In the genomic region with DNA sequence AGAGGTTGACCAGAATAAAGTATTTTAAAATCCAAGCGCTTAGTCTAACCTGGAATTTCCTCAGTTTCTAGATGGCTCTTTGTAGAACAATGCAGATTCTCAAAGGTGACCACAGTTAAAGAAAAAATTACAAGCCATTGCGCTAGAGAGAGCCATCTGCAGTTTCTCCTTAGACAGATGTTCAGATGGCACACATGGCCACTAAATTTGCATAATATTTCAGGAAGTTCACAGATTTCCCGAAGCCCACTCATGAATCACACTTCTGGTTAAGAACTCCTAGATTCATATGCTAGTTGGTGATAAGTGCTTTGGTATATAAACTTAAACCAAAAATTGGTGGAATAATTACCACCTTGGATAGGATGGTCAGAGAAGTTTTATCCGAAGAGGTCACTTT, we compare ENCODE assay signal across 8 cellular contexts. TPM values are rescaled to one million over a fixed set of nuclear protein-coding genes. Genes with fewer than 3 reads are reported as not detected.
DNase-seq lines count a peak whose midpoint lies in the region; ATAC-seq and TF ChIP-seq lines count a peak whose summit lies in the region.

No MANE protein-coding gene starts in this region.

- peaks cover 13% of the 10 kb centered on the region for H3K27me3 Mint-ChIP-seq in CD4-positive, CD25-positive, alpha-beta regulatory T cell
- H3K27me3 Mint-ChIP-seq in T-helper 17 cell (no peaks in the 10 kb centered on the region), glutamatergic neuron (ENCODE audit: unreplicated experiment) (peaks cover 4% of the 10 kb centered on the region)

- H3K4me3 Mint-ChIP-seq in CD4-positive, CD25-positive, alpha-beta regulatory T cell = peak overlapping the region; percentile 96 to 99 (median 96)
- peak overlapping the region; percentile 99 for H3K4me3 Mint-ChIP-seq in T-helper 17 cell
- H3K4me3 Mint-ChIP-seq in glutamatergic neuron (ENCODE audit: unreplicated experiment) = peak overlapping the region; percentile 89

- no peaks in the 10 kb centered on the region for H3K36me3 ChIP-seq in CD4-positive, CD25-positive, alpha-beta regulatory T cell (ENCODE audit: control insufficient read depth, insufficient read depth, low read length)

- peak overlapping the region; percentile 100 for H3K4me3 ChIP-seq in CD4-positive, CD25-positive, alpha-beta regulatory T cell (ENCODE audit: low read depth, low read length)
- H3K4me3 ChIP-seq in HFF-Myc (replicated peaks; ENCODE audit: low read depth, low read length) (peak overlapping the region; percentile 80), skeletal muscle cell (ENCODE audit: low read depth, low read length) (peak overlapping the region; percentile 77)

- H3K27ac ChIP-seq in CD4-positive, CD25-positive, alpha-beta regulatory T cell (ENCODE audit: insufficient read depth, low read length, poor library complexity, severe bottlenecking) = peak overlapping the region; percentile 68

- H3K27ac Mint-ChIP-seq in CD4-positive, CD25-positive, alpha-beta regulatory T cell = peak overlapping the region; percentile 95 to 98 (median 97)
- peak overlapping the region; percentile 98 for H3K27ac Mint-ChIP-seq in T-helper 17 cell
- H3K27ac Mint-ChIP-seq in glutamatergic neuron (ENCODE audit: unreplicated experiment) = peak overlapping the region; percentile 97

- TF ChIP-seq CTCF in HFF-Myc (IDR thresholded peaks at IDR 0.05; ENCODE audit: low read depth, low read length, missing control alignments) (no peak), glutamatergic neuron (IDR thresholded peaks at IDR 0.05; ENCODE audit: partially characterized antibody, unreplicated experiment) (no peak)

- H3K27me3 ChIP-seq in CD4-positive, CD25-positive, alpha-beta regulatory T cell (ENCODE audit: control insufficient read depth, insufficient read depth, low read length) = no peaks in the 10 kb centered on the region

- no peak for DNase-seq in CD4-positive, CD25-positive, alpha-beta regulatory T cell
- DNase-seq in HFF-Myc (ENCODE audit: extremely low read depth, low read depth) = no peak
- no peak for DNase-seq in T-helper 17 cell
- no peak for DNase-seq in glutamatergic neuron
- DNase-seq in skeletal muscle cell (ENCODE audit: low read depth) = no peak
- no peak for DNase-seq in mesenteric fat pad (ENCODE audit: low spot score)
- no peak for DNase-seq in dedifferentiated amniotic fluid mesenchymal stem cell (ENCODE audit: extremely low spot score)

- no peak for ATAC-seq in CD4-positive, CD25-positive, alpha-beta regulatory T cell (ENCODE audit: low read depth in 2 of 2)
- ATAC-seq in T-helper 17 cell = no peak
- ATAC-seq in HG03342 (IDR thresholded peaks at IDR 0.05; ENCODE audit: unreplicated experiment) = no peak

- peaks cover 24% of the 10 kb centered on the region for H3K4me1 ChIP-seq in CD4-positive, CD25-positive, alpha-beta regulatory T cell (ENCODE audit: control insufficient read depth, insufficient read depth, low read length, poor library complexity, severe bottlenecking)

- no peaks in the 10 kb centered on the region for H3K9me3 ChIP-seq in CD4-positive, CD25-positive, alpha-beta regulatory T cell (ENCODE audit: control insufficient read depth in 2 of 2, low read length in 2 of 2)
- H3K9me3 ChIP-seq in T-helper 17 cell (ENCODE audit: control insufficient read depth, low read length, poor library complexity, severe bottlenecking) = no peaks in the 10 kb centered on the region

- H3K4me1 Mint-ChIP-seq in CD4-positive, CD25-positive, alpha-beta regulatory T cell = peaks cover 11 to 58% (median 40%) of the 10 kb centered on the region in 4 donors
- H3K4me1 Mint-ChIP-seq in T-helper 17 cell = peaks cover 24% of the 10 kb centered on the region
- H3K4me1 Mint-ChIP-seq in glutamatergic neuron (ENCODE audit: low read depth, unreplicated experiment) = peaks cover 29% of the 10 kb centered on the region

- no peaks in the 10 kb centered on the region for H3K36me3 Mint-ChIP-seq in CD4-positive, CD25-positive, alpha-beta regulatory T cell
- peaks cover 10% of the 10 kb centered on the region for H3K36me3 Mint-ChIP-seq in T-helper 17 cell (ENCODE audit: low read depth)
- no peaks in the 10 kb centered on the region for H3K36me3 Mint-ChIP-seq in glutamatergic neuron (ENCODE audit: unreplicated experiment)

- H3K9me3 Mint-ChIP-seq in CD4-positive, CD25-positive, alpha-beta regulatory T cell = peaks cover 0 to 1% (median 0%) of the 10 kb centered on the region in 7 donors
- H3K9me3 Mint-ChIP-seq in glutamatergic neuron (ENCODE audit: unreplicated experiment) = no peaks in the 10 kb centered on the region

RNA-seq across cellular contexts. Expression of a gene that starts 0.8 kb away (rescaled TPM):
- 1.5 TPM for total RNA-seq in CD4-positive, CD25-positive, alpha-beta regulatory T cell
- 1 to 10 TPM in 2 of 4 donors, under 1 TPM in 2; 0.78 to 1.8 (median 1.3) TPM for polyA plus RNA-seq in CD4-positive, CD25-positive, alpha-beta regulatory T cell
- 1 to 10 TPM; 1.6 to 2.6 TPM for total RNA-seq in T-helper 17 cell
- total RNA-seq in glutamatergic neuron (ENCODE audit: unreplicated experiment) = 3.3 TPM
- 0.26 TPM for total RNA-seq in mesenteric fat pad

RNA-seq across cellular contexts. Expression of a gene that starts 0.8 kb away (rescaled TPM):
- total RNA-seq in CD4-positive, CD25-positive, alpha-beta regulatory T cell = 61.1 TPM
- 100 to 1,000 TPM; 127 to 204 (median 187) TPM for polyA plus RNA-seq in CD4-positive, CD25-positive, alpha-beta regulatory T cell
- 10 to 100 TPM; 61.3 to 80.8 TPM for total RNA-seq in T-helper 17 cell
- 130 TPM for total RNA-seq in glutamatergic neuron (ENCODE audit: unreplicated experiment)
- total RNA-seq in mesenteric fat pad = 63.2 TPM
